Comparison of ENCODE assay signal across 26 cellular contexts in the genomic region with DNA sequence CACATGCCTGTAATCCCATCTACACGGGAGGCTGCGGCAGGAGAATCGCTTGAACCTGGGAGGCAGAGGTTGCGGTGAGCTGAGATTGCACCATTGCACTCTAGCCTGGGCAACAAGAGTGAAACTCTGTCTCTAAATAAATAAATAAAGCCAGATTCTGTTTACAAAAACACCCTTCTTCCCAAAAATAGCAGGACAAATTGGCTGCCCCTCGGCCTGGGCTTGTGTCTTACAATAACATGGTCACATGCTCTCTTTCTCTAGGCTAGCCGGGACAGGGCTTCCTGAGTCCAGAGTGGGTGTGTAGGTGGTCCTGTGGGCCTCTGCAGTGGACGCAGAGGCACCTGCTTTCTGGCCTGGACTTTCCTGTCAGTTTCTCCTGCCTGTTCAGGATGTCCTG. TPM values are rescaled to one million over a fixed set of nuclear protein-coding genes. Genes with fewer than 3 reads are reported as not detected.
A peak's percentile ranks its signal among the peaks of the same experiment; 100 is the strongest.
DNase-seq lines count a peak whose midpoint lies in the region; ATAC-seq and TF ChIP-seq lines count a peak whose summit lies in the region.
"Had no signal": no experiment of that assay in that cellular context is flagged by ENCODE, and none has a peak within 500 bp of the region (broad histone marks: within the 10 kb centered on the region; RNA-seq: fewer than 3 reads in every experiment).

No MANE protein-coding gene starts in this region.

- no peak overlapping the region for H2AFZ ChIP-seq in mammary epithelial cell (ENCODE audit: low read depth, low read length)
- H2AFZ ChIP-seq: PC-9 had no signal

- CTCF ChIA-PET in mammary epithelial cell (lab: Charles Lee; ENCODE audit: low non-redundant PET) = no interaction called here

- peaks cover 17% of the 10 kb centered on the region for H3K4me1 Mint-ChIP-seq in activated CD4-positive, alpha-beta T cell treated with anti-CD3 and anti-CD28 coated beads, Interleukin-2, amount 10 ng/mL, durations not matched to agents 24 days and 14 days

- intact Hi-C loops in activated CD4-positive, alpha-beta T cell treated with anti-CD3 and anti-CD28 coated beads, Interleukin-2, amount 10 ng/mL, durations not matched to agents 24 days and 14 days (cut with micrococcal nuclease) = loop anchor here (5.0 kb wide), 1 partner anchor 68 kb away; the partner anchor contains the start of gene PSMB10
- intact Hi-C loops in mammary epithelial cell (cut with micrococcal nuclease) = loop anchor here (5.0 kb wide), 1 partner anchor 37 kb away; no protein-coding TSS in a partner anchor

- H3K4me1 ChIP-seq in mammary epithelial cell (ENCODE audit: insufficient read depth, low read length) = peaks cover 21% of the 10 kb centered on the region
- peaks cover 2 to 20% (median 16%) of the 10 kb centered on the region in 4 donors for H3K4me1 ChIP-seq in liver (ENCODE audit: control insufficient read depth in 4 of 4, insufficient read depth in 4 of 4, low read length in 3 of 4)

- TF ChIP-seq CTCF in 22Rv1 (IDR thresholded peaks at IDR 0.05) (no peak), mammary epithelial cell (conservative IDR thresholded peaks at IDR 0.05 in 1 of 2, IDR thresholded peaks at IDR 0.05 in 1 of 2; ENCODE audit: extremely low read depth in 1 of 2, insufficient read depth in 1 of 2, low read depth in 1 of 2, low read length in 2 of 2) (no peak), liver (IDR thresholded peaks at IDR 0.05; ENCODE audit: low read depth, low read length, missing input control) (no peak)

- no peaks in the 10 kb centered on the region for H3K9me3 Mint-ChIP-seq in activated CD4-positive, alpha-beta T cell treated with anti-CD3 and anti-CD28 coated beads, Interleukin-2, amount 10 ng/mL, durations not matched to agents 24 days and 14 days
- H3K9me3 Mint-ChIP-seq: CD4-positive, alpha-beta memory T cell; HFFc6 had no signal

- DNase-seq in activated CD4-positive, alpha-beta T cell treated with anti-CD3 and anti-CD28 coated beads, Interleukin-2, amount 10 ng/mL, durations not matched to agents 24 days and 14 days = no peak
- no peak for DNase-seq in activated CD4-positive, alpha-beta T cell treated with anti-CD3 and anti-CD28 coated beads for 1 hour
- DNase-seq in mammary epithelial cell (no peak), superior temporal gyrus (ENCODE audit: extremely low spot score) (no peak)
- DNase-seq: 8988T; Caco-2; CD4-positive, alpha-beta memory T cell; DMS 273 treated with DMSO at 0.1 percent for 48 hours; DMS79 treated with DMSO at 0.1 percent for 48 hours; HFFc6; NCI-H1092; NCI-H1436; NCI-H187 treated with DMSO at 0.1 percent for 48 hours; NCI-H510A; NCI-H748 treated with DMSO at 0.1 percent for 48 hours; PC-9; RPMI8226; SIG-M5 had no signal

- H3K27me3 Mint-ChIP-seq in activated CD4-positive, alpha-beta T cell treated with anti-CD3 and anti-CD28 coated beads, Interleukin-2, amount 10 ng/mL, durations not matched to agents 24 days and 14 days = no peaks in the 10 kb centered on the region
- H3K27me3 Mint-ChIP-seq: CD4-positive, alpha-beta memory T cell had no signal

- H3K79me2 ChIP-seq in mammary epithelial cell (ENCODE audit: insufficient read depth, low read length) = peaks cover 54% of the 10 kb centered on the region

- H3K9ac ChIP-seq in mammary epithelial cell (ENCODE audit: insufficient read depth, low read length) = no peak overlapping the region
- no peak overlapping the region for H3K9ac ChIP-seq in liver (ENCODE audit: low read depth in 1 of 2, low read length in 2 of 2)

- no peak overlapping the region for H3K4me3 ChIP-seq in mammary epithelial cell (replicated peaks in 1 of 3; ENCODE audit: insufficient read depth in 1 of 3, low read depth in 2 of 3, low read length in 3 of 3)
- H3K4me3 ChIP-seq in liver (ENCODE audit: low read depth in 1 of 3, low read length in 3 of 3) = no peak overlapping the region
- H3K4me3 ChIP-seq: BLaER1 treated with 17β-estradiol and CSF1 and Interleukin-3, amounts not matched to agents 10 nM and 100 nM; GM12878; K562; PC-9 had no signal

- WGBS in mammary epithelial cell (ENCODE audit: low coverage, missing lambda C conversion rate) = 83% methylated on average over 7 of the region's 7 CpGs
- 42% methylated on average over 7 of the region's 7 CpGs for WGBS in liver

- H3K9me3 ChIP-seq in mammary epithelial cell (replicated peaks; ENCODE audit: insufficient read depth, low read length) (no peaks in the 10 kb centered on the region), liver (ENCODE audit: control insufficient read depth in 4 of 4, low read length in 3 of 4) (no peaks in the 10 kb centered on the region)
- H3K9me3 ChIP-seq: BLaER1 treated with 17β-estradiol and CSF1 and Interleukin-3, amounts not matched to agents 10 nM and 100 nM; Caco-2 had no signal

- no TSS peak for BruUV-seq in mammary epithelial cell (replicated peaks; lab: Mats Ljungman, UMichigan)

- ATAC-seq in HG02642 (IDR thresholded peaks at IDR 0.05; ENCODE audit: poor library complexity, unreplicated experiment) = no peak
- ATAC-seq in HG03039 (IDR thresholded peaks at IDR 0.05; ENCODE audit: unreplicated experiment) = no peak
- ATAC-seq: GM12878, K562 had no signal

- no peaks in the 10 kb centered on the region for H4K20me1 ChIP-seq in mammary epithelial cell (ENCODE audit: insufficient read depth, low read length)

- H3K27me3 ChIP-seq in mammary epithelial cell (ENCODE audit: insufficient read depth, low read length) = no peaks in the 10 kb centered on the region
- H3K27me3 ChIP-seq in liver (ENCODE audit: control insufficient read depth in 4 of 4, insufficient read depth in 4 of 4, low read length in 3 of 4) = no peaks in the 10 kb centered on the region
- H3K27me3 ChIP-seq: BLaER1 treated with 17β-estradiol and CSF1 and Interleukin-3, amounts not matched to agents 10 nM and 100 nM had no signal

- in situ Hi-C loops in mammary epithelial cell (cut with MboI; ENCODE audit: low sequenced_read_pairs in 2 of 2) = no loop called here

- no peak overlapping the region for H3K4me3 Mint-ChIP-seq in activated CD4-positive, alpha-beta T cell treated with anti-CD3 and anti-CD28 coated beads, Interleukin-2, amount 10 ng/mL, durations not matched to agents 24 days and 14 days
- H3K4me3 Mint-ChIP-seq: HFFc6 had no signal

- H3K4me2 ChIP-seq in mammary epithelial cell (ENCODE audit: insufficient read depth, low read depth, low read length) = no peak overlapping the region
- H3K4me2 ChIP-seq: BLaER1 treated with 17β-estradiol and CSF1 and Interleukin-3, amounts not matched to agents 10 nM and 100 nM; PC-9 had no signal

- H3K36me3 ChIP-seq in mammary epithelial cell (ENCODE audit: insufficient read depth, low read length) (peaks cover 12% of the 10 kb centered on the region), liver (ENCODE audit: control insufficient read depth in 4 of 4, insufficient read depth in 3 of 4, low read depth in 1 of 4, low read length in 3 of 4) (peaks cover 0 to 19% (median 9%) of the 10 kb centered on the region in 4 donors)

- TF ChIP-seq RAD21 in liver (IDR thresholded peaks at IDR 0.05) = no peak

- dilution Hi-C loops in mammary epithelial cell (cut with HindIII; ENCODE audit: low sequenced_read_pairs) = no loop called here

- peak overlapping the region; percentile 25 for H3K27ac Mint-ChIP-seq in activated CD4-positive, alpha-beta T cell treated with anti-CD3 and anti-CD28 coated beads, Interleukin-2, amount 10 ng/mL, durations not matched to agents 24 days and 14 days

- H3K36me3 Mint-ChIP-seq in activated CD4-positive, alpha-beta T cell treated with anti-CD3 and anti-CD28 coated beads, Interleukin-2, amount 10 ng/mL, durations not matched to agents 24 days and 14 days (ENCODE audit: low read depth) = peaks cover 35% of the 10 kb centered on the region

- H3K27ac ChIP-seq in 22Rv1 (peak overlapping the region; percentile 72; the same call in 1 of the 2 replicates), mammary epithelial cell (ENCODE audit: insufficient read depth, low read depth, low read length) (peak overlapping the region; percentile 2), liver (ENCODE audit: low read depth in 1 of 2, low read length in 2 of 2) (peak overlapping the region; percentile 36 to 43)
- H3K27ac ChIP-seq: BLaER1 treated with 17β-estradiol and CSF1 and Interleukin-3, amounts not matched to agents 10 nM and 100 nM; PC-9 had no signal

TF ChIP-seq in liver, 16 proteins besides CTCF, POLR2A, EP300 and RAD21 (continues in another document):
- TF ChIP-seq EGR1 (IDR thresholded peaks at IDR 0.05; ENCODE audit: low read depth in 2 of 2) = no peak
- no peak for TF ChIP-seq FOXA2 (IDR thresholded peaks at IDR 0.05)
- TF ChIP-seq TAF1 (conservative IDR thresholded peaks at IDR 0.05) = no peak
- TF ChIP-seq RXRA (IDR thresholded peaks at IDR 0.05) = peak in 1 of 2 donors; percentile 53
- TF ChIP-seq YY1 (IDR thresholded peaks at IDR 0.05) = no peak
- TF ChIP-seq NR2F2 (IDR thresholded peaks at IDR 0.05) = no peak

RNA-seq across cellular contexts. Expression of gene EDC4, which starts 3.2 kb away (rescaled TPM):
- total RNA-seq in activated CD4-positive, alpha-beta T cell treated with anti-CD3 and anti-CD28 coated beads, Interleukin-2, amount 10 ng/mL, durations not matched to agents 24 days and 14 days = 112 and 122 TPM in 2 replicates
- total RNA-seq in mammary epithelial cell (10 to 100 TPM; 31.5 to 53.9 TPM), liver (10 to 100 TPM; 22.9 to 26.8 TPM)
- polyA plus RNA-seq in mammary epithelial cell (36.5 TPM), liver (10 to 100 TPM; 17.7 to 20.3 TPM)
- polyA minus RNA-seq in mammary epithelial cell = 143 TPM

RNA-seq across cellular contexts. Expression of gene NRN1L, which starts 15.0 kb away (rescaled TPM):
- 0.63 TPM in 1 of 2 replicates, not detected in the other for total RNA-seq in activated CD4-positive, alpha-beta T cell treated with anti-CD3 and anti-CD28 coated beads, Interleukin-2, amount 10 ng/mL, durations not matched to agents 24 days and 14 days
- total RNA-seq in mammary epithelial cell = under 1 TPM in 1 of 2 donors, not detected in 1; 0.83 TPM
- not detected for polyA plus RNA-seq in mammary epithelial cell
- not detected for polyA minus RNA-seq in mammary epithelial cell
- under 1 TPM; 0.14 to 0.33 TPM for total RNA-seq in liver
- under 1 TPM; 0.23 to 0.24 TPM for polyA plus RNA-seq in liver
- total RNA-seq: H4, PC-9 had no signal

RNA-seq across cellular contexts. Expression of gene CENPT, which starts 22.2 kb away (rescaled TPM):
- 37.0 and 44.5 TPM in 2 replicates for total RNA-seq in activated CD4-positive, alpha-beta T cell treated with anti-CD3 and anti-CD28 coated beads, Interleukin-2, amount 10 ng/mL, durations not matched to agents 24 days and 14 days
- total RNA-seq in mammary epithelial cell (10 to 100 TPM; 27.2 to 48.5 TPM), liver (10 to 100 TPM; 15.9 to 22.7 TPM)
- polyA plus RNA-seq in mammary epithelial cell (35.6 TPM), liver (10 to 100 TPM; 11.4 to 26.9 TPM)
- polyA minus RNA-seq in mammary epithelial cell = 25.7 TPM

RNA-seq across cellular contexts. Expression of gene NUTF2, which starts 22.9 kb away (rescaled TPM):
- 184 and 188 TPM in 2 replicates for total RNA-seq in activated CD4-positive, alpha-beta T cell treated with anti-CD3 and anti-CD28 coated beads, Interleukin-2, amount 10 ng/mL, durations not matched to agents 24 days and 14 days
- total RNA-seq in mammary epithelial cell (100 to 1,000 TPM; 158 to 198 TPM), liver (10 to 100 TPM; 27.4 to 69.5 TPM)
- polyA plus RNA-seq in mammary epithelial cell (452 TPM), liver (10 to 100 TPM; 51.0 to 58.7 TPM)
- polyA minus RNA-seq in mammary epithelial cell = 283 TPM

RNA-seq across cellular contexts. Expression of gene PSKH1, which starts 23.4 kb away (rescaled TPM):
- total RNA-seq in activated CD4-positive, alpha-beta T cell treated with anti-CD3 and anti-CD28 coated beads, Interleukin-2, amount 10 ng/mL, durations not matched to agents 24 days and 14 days = 14.4 and 16.3 TPM in 2 replicates
- total RNA-seq in mammary epithelial cell (10 to 100 TPM; 11.8 to 18.4 TPM), liver (10 to 100 TPM; 14.0 to 23.8 TPM)
- polyA plus RNA-seq in mammary epithelial cell (15.3 TPM), liver (10 to 100 TPM in 1 of 2 donors, 1 to 10 TPM in 1; 8.3 to 13.7 TPM)
- 28.5 TPM for polyA minus RNA-seq in mammary epithelial cell

Comparison
In these comparisons a context has a peak if more than half of its experiments do, and no peak if none do; other contexts are left out.
1. H3K27ac ChIP-seq: peak in every context shown above with its lines; median percentile 72 in 22Rv1; 40 in liver; 2 in mammary epithelial cell.